In genomic region chr5:174329738-174330137, GRCh38 we compare ENCODE assay signal across 26 cellular contexts.
DNase-seq lines count a peak whose midpoint lies in the region; ATAC-seq, FAIRE-seq and TF ChIP-seq lines count a peak whose summit lies in the region.
"Had no signal": no experiment of that assay in that cellular context is flagged by ENCODE, and none has a peak within 500 bp of the region (broad histone marks: within the 10 kb centered on the region; RNA-seq: fewer than 3 reads in every experiment).

No MANE protein-coding gene starts in this region.

- no peak for FAIRE-seq in astrocyte (lab: Jason Lieb, UNC)
- FAIRE-seq: bronchial epithelial cell, GM18507, small intestine had no signal

- H3K27me3 ChIP-seq in astrocyte (ENCODE audit: insufficient read depth, low read length) = no peaks in the 10 kb centered on the region
- H3K27me3 ChIP-seq in osteoblast (ENCODE audit: insufficient read depth, low read length) = no peaks in the 10 kb centered on the region

- no peak overlapping the region for H3K4me3 Mint-ChIP-seq in astrocyte (ENCODE audit: unreplicated experiment)
- H3K4me3 Mint-ChIP-seq: activated CD4-positive, alpha-beta memory T cell treated with anti-CD3 and anti-CD28 coated beads, Interleukin-2, amount 10 ng/mL, durations not matched to agents 7 days and 5 days; activated naive CD8-positive, alpha-beta T cell treated with anti-CD3 and anti-CD28 coated beads, Interleukin-2, amount 50 U/mL, for 24 hours had no signal

- H3K9ac ChIP-seq in astrocyte (ENCODE audit: low read length) = no peak overlapping the region

- DNase-seq in left ventricle myocardium superior = no peak
- DNase-seq in Right ventricle myocardium superior = no peak
- DNase-seq in astrocyte (ENCODE audit: low read depth) = peak; percentile 65
- peak; percentile 53 for DNase-seq in fibroblast of the conjunctiva (ENCODE audit: low read depth)
- no peak for DNase-seq in NCI-H226
- no peak for DNase-seq in islet precursor cell
- no peak for DNase-seq in osteoblast (ENCODE audit: insufficient read length, low spot score, missing footprints)
- DNase-seq: activated CD4-positive, alpha-beta memory T cell treated with anti-CD3 and anti-CD28 coated beads, Interleukin-2, amount 10 ng/mL, durations not matched to agents 7 days and 5 days; activated CD4-positive, CD25-positive, alpha-beta regulatory T cell; activated effector memory CD4-positive, alpha-beta T cell treated with Interleukin-2 at 50 U/mL for 16 hours; activated naive CD8-positive, alpha-beta T cell treated with anti-CD3 and anti-CD28 coated beads, Interleukin-2, amount 50 U/mL, for 24 hours; cortex of kidney; gastrocnemius medialis; H7; hypothalamus; NCI-H146; NCI-H69; small intestine; stimulated activated naive CD4-positive, alpha-beta T cell; T1000 had no signal

- H3K27me3 Mint-ChIP-seq in astrocyte (ENCODE audit: low read depth, unreplicated experiment) = peaks cover 21% of the 10 kb centered on the region
- H3K27me3 Mint-ChIP-seq: activated CD4-positive, alpha-beta memory T cell treated with anti-CD3 and anti-CD28 coated beads, Interleukin-2, amount 10 ng/mL, durations not matched to agents 7 days and 5 days had no signal

- H3K9me3 ChIP-seq in astrocyte (ENCODE audit: insufficient read depth, low read depth, low read length) = no peaks in the 10 kb centered on the region
- H3K9me3 ChIP-seq in osteoblast (ENCODE audit: low read depth, low read length) = no peaks in the 10 kb centered on the region
- H3K9me3 ChIP-seq: gastrocnemius medialis, neutrophil had no signal

- peaks cover 7% of the 10 kb centered on the region for H3K4me1 Mint-ChIP-seq in astrocyte (ENCODE audit: low read depth, unreplicated experiment)
- H3K4me1 Mint-ChIP-seq: activated CD4-positive, alpha-beta memory T cell treated with anti-CD3 and anti-CD28 coated beads, Interleukin-2, amount 10 ng/mL, durations not matched to agents 7 days and 5 days; activated naive CD8-positive, alpha-beta T cell treated with anti-CD3 and anti-CD28 coated beads, Interleukin-2, amount 50 U/mL, for 24 hours had no signal

- H3K4me3 ChIP-seq in astrocyte (ENCODE audit: insufficient read depth, low read depth, low read length) (no peak overlapping the region), osteoblast (ENCODE audit: insufficient read depth, low read length) (no peak overlapping the region)
- H3K4me3 ChIP-seq: gastrocnemius medialis, lung had no signal

- H3K4me2 ChIP-seq in astrocyte (ENCODE audit: low read length) = no peak overlapping the region
- no peak overlapping the region for H3K4me2 ChIP-seq in osteoblast (ENCODE audit: insufficient read depth, low read length)

- H3K4me1 ChIP-seq in astrocyte (ENCODE audit: insufficient read depth, low read length) (peaks cover 1% of the 10 kb centered on the region), osteoblast (ENCODE audit: insufficient read depth, low read length) (no peaks in the 10 kb centered on the region)
- H3K4me1 ChIP-seq: gastrocnemius medialis had no signal

- H3K79me2 ChIP-seq in astrocyte (ENCODE audit: insufficient read depth, low read length) (no peaks in the 10 kb centered on the region), osteoblast (ENCODE audit: insufficient read depth, low read length) (no peaks in the 10 kb centered on the region)

- no peaks in the 10 kb centered on the region for H3K36me3 ChIP-seq in astrocyte (ENCODE audit: insufficient read depth, low read length)
- H3K36me3 ChIP-seq in osteoblast (ENCODE audit: insufficient read depth, low read length) = no peaks in the 10 kb centered on the region
- H3K36me3 ChIP-seq: gastrocnemius medialis, neutrophil had no signal

- H3K9me3 Mint-ChIP-seq in astrocyte (ENCODE audit: unreplicated experiment) = peaks cover 5% of the 10 kb centered on the region
- H3K9me3 Mint-ChIP-seq: activated CD4-positive, alpha-beta memory T cell treated with anti-CD3 and anti-CD28 coated beads, Interleukin-2, amount 10 ng/mL, durations not matched to agents 7 days and 5 days; activated naive CD8-positive, alpha-beta T cell treated with anti-CD3 and anti-CD28 coated beads, Interleukin-2, amount 50 U/mL, for 24 hours had no signal

- ATAC-seq in left ventricle myocardium superior (peak; percentile 62), Right ventricle myocardium superior (ENCODE audit: poor library complexity) (no peak), GM21717 (IDR thresholded peaks at IDR 0.05; ENCODE audit: unreplicated experiment) (no peak)
- ATAC-seq: activated naive CD8-positive, alpha-beta T cell treated with anti-CD3 and anti-CD28 coated beads, Interleukin-2, amount 50 U/mL, for 24 hours; gastrocnemius medialis had no signal

- no peaks in the 10 kb centered on the region for H4K20me1 ChIP-seq in astrocyte (ENCODE audit: insufficient read depth, low read length)
- no peaks in the 10 kb centered on the region for H4K20me1 ChIP-seq in osteoblast (ENCODE audit: insufficient read depth, low read length)

- intact Hi-C loops in left ventricle myocardium superior (cut with micrococcal nuclease) (no loop called here), Right ventricle myocardium superior (cut with DNase I) (no loop called here)

- H3K36me3 Mint-ChIP-seq in astrocyte (ENCODE audit: low read depth, unreplicated experiment) = peaks cover 4% of the 10 kb centered on the region

- no peak for TF ChIP-seq CTCF in astrocyte (IDR thresholded peaks at IDR 0.05; ENCODE audit: insufficient read depth, low read depth, low read length)
- TF ChIP-seq CTCF in osteoblast (IDR thresholded peaks at IDR 0.05; ENCODE audit: extremely low read depth, low read depth, low read length) = no peak

- no peak overlapping the region for H3K27ac Mint-ChIP-seq in astrocyte (ENCODE audit: unreplicated experiment)
- H3K27ac Mint-ChIP-seq: activated CD4-positive, alpha-beta memory T cell treated with anti-CD3 and anti-CD28 coated beads, Interleukin-2, amount 10 ng/mL, durations not matched to agents 7 days and 5 days; activated naive CD8-positive, alpha-beta T cell treated with anti-CD3 and anti-CD28 coated beads, Interleukin-2, amount 50 U/mL, for 24 hours had no signal

- no peak overlapping the region for H3K27ac ChIP-seq in astrocyte (ENCODE audit: low read depth, low read length)
- no peak overlapping the region for H3K27ac ChIP-seq in osteoblast (ENCODE audit: low read depth, low read length)
- H3K27ac ChIP-seq: gastrocnemius medialis, neutrophil, RWPE1 had no signal

- H2AFZ ChIP-seq in astrocyte (ENCODE audit: low read depth, low read length) (no peak overlapping the region), osteoblast (ENCODE audit: low read length) (no peak overlapping the region)

Comparison
In these comparisons a context has a peak if more than half of its experiments do, and no peak if none do; other contexts are left out.
1. DNase-seq: peak in astrocyte (single experiment) and fibroblast of the conjunctiva (single experiment); none in left ventricle myocardium superior (single experiment), Right ventricle myocardium superior (single experiment), NCI-H226 (single experiment), islet precursor cell (single experiment) and osteoblast (single experiment).